Comparison of ENCODE assay signal across 1 cellular context in genomic region chr17:78788451-78788850, GRCh38.
TF ChIP-seq lines count a peak whose summit lies in the region.

No MANE protein-coding gene starts in this region.

TF ChIP-seq in IMR-90, 13 proteins besides CTCF, POLR2A, EP300 and RAD21:
- TF ChIP-seq FOS (IDR thresholded peaks at IDR 0.05; ENCODE audit: low read depth, low read length) (no peak), RCOR1 (IDR thresholded peaks at IDR 0.05; ENCODE audit: insufficient replicate concordance, low read length) (no peak), NFE2L2 (IDR thresholded peaks at IDR 0.05; ENCODE audit: low read depth, low read length) (no peak), USF2 (IDR thresholded peaks at IDR 0.05; ENCODE audit: low read depth, low read length) (no peak), MAZ (IDR thresholded peaks at IDR 0.05; ENCODE audit: borderline replicate concordance, low read depth, low read length) (no peak), CEBPB (IDR thresholded peaks at IDR 0.05; ENCODE audit: low read depth, low read length) (no peak), BHLHE40 (IDR thresholded peaks at IDR 0.05; ENCODE audit: low read depth, low read length) (no peak), MXI1 (IDR thresholded peaks at IDR 0.05; ENCODE audit: borderline replicate concordance, low read depth, low read length) (no peak), ELK1 (IDR thresholded peaks at IDR 0.05; ENCODE audit: borderline replicate concordance, low read depth, low read length) (no peak), CHD1 (IDR thresholded peaks at IDR 0.05; ENCODE audit: low read depth, low read length) (no peak), SMC3 (IDR thresholded peaks at IDR 0.05; ENCODE audit: low read depth, low read length) (no peak)
